13 cellular contexts compared by ENCODE assay signal in genomic region chr6:158539363-158539762, GRCh38. TPM values are rescaled to one million over a fixed set of nuclear protein-coding genes. Genes with fewer than 3 reads are reported as not detected.
A peak's percentile ranks its signal among the peaks of the same experiment; 100 is the strongest.
DNase-seq lines count a peak whose midpoint lies in the region; ATAC-seq and TF ChIP-seq lines count a peak whose summit lies in the region.
"Had no signal": no experiment of that assay in that cellular context is flagged by ENCODE, and none has a peak within 500 bp of the region (broad histone marks: within the 10 kb centered on the region; RNA-seq: fewer than 3 reads in every experiment).

No MANE protein-coding gene starts in this region.

- no peaks in the 10 kb centered on the region for H3K36me3 Mint-ChIP-seq in T-helper 17 cell (ENCODE audit: low read depth)
- H3K36me3 Mint-ChIP-seq: CD4-positive, alpha-beta memory T cell had no signal

- H3K27me3 ChIP-seq in neural cell (ENCODE audit: insufficient read depth, low read depth, low read length), result no peaks in the 10 kb centered on the region
- H3K27me3 ChIP-seq: BE2C had no signal

- peaks cover 8% of the 10 kb centered on the region for H3K36me3 ChIP-seq in neural cell (ENCODE audit: insufficient read depth, low read length)

- no peak overlapping the region for H3K4me2 ChIP-seq in neural cell (ENCODE audit: low read length)

- no peak for TF ChIP-seq EP300 in neural cell (conservative IDR thresholded peaks at IDR 0.05; ENCODE audit: poor library complexity, severe bottlenecking)

- peak overlapping the region; percentile 36 for H3K4me3 Mint-ChIP-seq in T-helper 17 cell

- H3K27ac Mint-ChIP-seq in T-helper 17 cell, result no peak overlapping the region

- H3K9ac ChIP-seq in neural cell (ENCODE audit: low read length), result no peak overlapping the region

- TF ChIP-seq CTCF in neural cell (IDR thresholded peaks at IDR 0.05; ENCODE audit: poor library complexity, severe bottlenecking), result no peak

- peak overlapping the region; percentile 19 for H3K4me3 ChIP-seq in neural cell (ENCODE audit: low read length)

- no peaks in the 10 kb centered on the region for H4K20me1 ChIP-seq in neural cell (ENCODE audit: insufficient read depth)

- ATAC-seq in T-helper 17 cell (no peak), HG02588 (IDR thresholded peaks at IDR 0.05; ENCODE audit: unreplicated experiment) (no peak), HG03571 (IDR thresholded peaks at IDR 0.05; ENCODE audit: unreplicated experiment) (no peak)

- peaks cover 2% of the 10 kb centered on the region for H3K4me1 Mint-ChIP-seq in T-helper 17 cell

- H3K9me3 ChIP-seq in T-helper 17 cell (ENCODE audit: control insufficient read depth, low read length, poor library complexity, severe bottlenecking), result no peaks in the 10 kb centered on the region
- no peaks in the 10 kb centered on the region for H3K9me3 ChIP-seq in neural cell (ENCODE audit: low read length)
- H3K9me3 ChIP-seq: BE2C had no signal

- H3F3A ChIP-seq in neural cell (ENCODE audit: insufficient read depth, low read length, poor library complexity, severe bottlenecking), result peaks cover 6% of the 10 kb centered on the region

- no peak for TF ChIP-seq RAD21 in neural cell (conservative IDR thresholded peaks at IDR 0.05)

- H3K9me2 ChIP-seq in neural cell (ENCODE audit: insufficient read depth, low read length), result no peaks in the 10 kb centered on the region

- H3K27ac ChIP-seq in neural cell (ENCODE audit: low read length), result peak overlapping the region; percentile 81

- peaks cover 18% of the 10 kb centered on the region for H3K79me2 ChIP-seq in neural cell (replicated peaks; ENCODE audit: insufficient read depth, low read length)

- H2AFZ ChIP-seq in neural cell (ENCODE audit: low read depth, low read length), result no peak overlapping the region

- DNase-seq in AG08396 (ENCODE audit: low spot score) (peak; percentile 53), NCI-H1694 (lab: John Stamatoyannopoulos, UW) (peak; percentile 20), T-helper 17 cell (no peak), GDM1 (lab: John Stamatoyannopoulos, UW) (no peak)
- DNase-seq: ACHN; BE2C; CD4-positive, alpha-beta memory T cell; IMR-90; Kasumi-1; SIG-M5 had no signal

- peaks cover 23% of the 10 kb centered on the region for H3K27me3 Mint-ChIP-seq in T-helper 17 cell

TF ChIP-seq in neural cell, 6 proteins besides CTCF, POLR2A, EP300 and RAD21:
- TF ChIP-seq EZH2 (IDR thresholded peaks at IDR 0.05; ENCODE audit: borderline replicate concordance, insufficient read depth, low read length, poor library complexity, severe bottlenecking) (no peak), TAF1 (IDR thresholded peaks at IDR 0.05; ENCODE audit: low read depth) (no peak), SMC3 (conservative IDR thresholded peaks at IDR 0.05; ENCODE audit: poor library complexity) (no peak), POLR2AphosphoS5 (IDR thresholded peaks at IDR 0.05) (no peak), MXI1 (conservative IDR thresholded peaks at IDR 0.05; ENCODE audit: poor library complexity, severe bottlenecking) (no peak), REST (IDR thresholded peaks at IDR 0.05; ENCODE audit: borderline replicate concordance) (no peak)
TF ChIP-seq in neural cell: peak in this region for 0.

RNA-seq across cellular contexts. Expression of gene TMEM181, which starts 20.5 kb away (rescaled TPM):
- 10 to 100 TPM; 17.6 to 20.4 TPM for total RNA-seq in T-helper 17 cell
- 47.6 TPM in 2 replicates for polyA plus RNA-seq in neural cell
- polyA minus RNA-seq in neural cell, result 55.3 and 56.4 TPM in 2 replicates

Comparison
In these comparisons a context has a peak if more than half of its experiments do, and no peak if none do; other contexts are left out.
1. DNase-seq: peak in AG08396 (single experiment) and NCI-H1694 (single experiment); none in T-helper 17 cell (0 of 3) and GDM1 (single experiment).